ENCODE assay signal across 8 cellular contexts in the genomic region with DNA sequence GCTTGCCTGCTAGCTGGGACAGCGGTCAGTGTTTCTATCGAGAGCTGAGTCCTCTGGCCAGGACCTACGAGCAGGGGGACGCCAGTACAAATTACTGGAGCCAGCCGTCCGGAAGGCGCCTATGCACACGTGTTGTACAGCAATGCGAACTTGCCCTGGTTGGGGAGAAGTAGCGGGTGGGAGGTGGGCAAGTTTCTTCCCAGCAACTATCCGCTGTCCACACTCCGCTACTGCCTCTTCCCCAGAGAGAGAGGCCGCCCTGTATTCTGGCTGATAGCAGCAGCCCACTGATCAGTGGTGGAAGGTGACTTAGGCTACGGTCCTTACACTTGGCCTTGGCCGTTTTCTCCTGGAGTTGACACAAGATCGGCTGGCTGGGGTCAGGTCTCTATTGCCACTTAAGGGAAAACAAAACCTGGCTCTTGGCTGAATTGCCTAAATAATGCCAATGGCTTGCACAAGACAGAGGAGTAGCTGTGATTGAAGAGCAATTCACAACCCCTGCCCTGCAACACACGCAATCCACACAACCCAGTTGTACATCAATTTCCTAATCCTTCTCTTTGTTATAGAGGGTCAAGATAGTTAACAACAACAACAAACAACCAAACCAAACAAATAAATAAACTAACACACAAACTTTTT. TPM values are rescaled to one million over a fixed set of nuclear protein-coding genes. Genes with fewer than 3 reads are reported as not detected.
DNase-seq lines count a peak whose midpoint lies in the region; ATAC-seq and TF ChIP-seq lines count a peak whose summit lies in the region.

No MANE protein-coding gene starts in this region.

- H3K27ac ChIP-seq in substantia nigra (ENCODE audit: low read depth, low read length, poor library complexity, severe bottlenecking): peak overlapping the region; percentile 95

- H3K9me3 Mint-ChIP-seq in activated CD8-positive, alpha-beta memory T cell treated with anti-CD3 and anti-CD28 coated beads, Interleukin-2, amount 10 ng/mL, durations not matched to agents 7 days and 5 days (ENCODE audit: low read depth): no peaks in the 10 kb centered on the region
- H3K9me3 Mint-ChIP-seq in activated T-helper 2 cell treated with anti-CD3 and anti-CD28 coated beads, Interferon-gamma antibody, Interleukin-2, Interleukin-4, amounts not matched to agents 10 μg/mL and 5 μg/mL and 100 μg/mL, durations not matched to agents 14 hours and 24 hours and 36 hours: no peaks in the 10 kb centered on the region

- no peak for ATAC-seq in activated CD8-positive, alpha-beta memory T cell treated with anti-CD3 and anti-CD28 coated beads, Interleukin-2, amount 10 ng/mL, durations not matched to agents 7 days and 5 days

- peak overlapping the region; percentile 60 for H3K4me3 Mint-ChIP-seq in activated CD8-positive, alpha-beta memory T cell treated with anti-CD3 and anti-CD28 coated beads, Interleukin-2, amount 10 ng/mL, durations not matched to agents 7 days and 5 days
- peak overlapping the region; percentile 58 for H3K4me3 Mint-ChIP-seq in activated T-helper 2 cell treated with anti-CD3 and anti-CD28 coated beads, Interferon-gamma antibody, Interleukin-2, Interleukin-4, amounts not matched to agents 10 μg/mL and 5 μg/mL and 100 μg/mL, durations not matched to agents 14 hours and 24 hours and 36 hours (ENCODE audit: low read depth)

- TF ChIP-seq CTCF in GM10248 (IDR thresholded peaks at IDR 0.05; ENCODE audit: control extremely low read depth, extremely low read depth, low read depth, missing control alignments): no peak

- intact Hi-C loops in activated T-helper 2 cell treated with anti-CD3 and anti-CD28 coated beads, Interferon-gamma antibody, Interleukin-2, Interleukin-4, amounts not matched to agents 10 μg/mL and 5 μg/mL and 100 μg/mL, durations not matched to agents 14 hours and 24 hours and 36 hours (cut with micrococcal nuclease): no loop called here

- H3K4me1 Mint-ChIP-seq in activated CD8-positive, alpha-beta memory T cell treated with anti-CD3 and anti-CD28 coated beads, Interleukin-2, amount 10 ng/mL, durations not matched to agents 7 days and 5 days: peaks cover 5% of the 10 kb centered on the region
- peaks cover 8% of the 10 kb centered on the region for H3K4me1 Mint-ChIP-seq in activated T-helper 2 cell treated with anti-CD3 and anti-CD28 coated beads, Interferon-gamma antibody, Interleukin-2, Interleukin-4, amounts not matched to agents 10 μg/mL and 5 μg/mL and 100 μg/mL, durations not matched to agents 14 hours and 24 hours and 36 hours (ENCODE audit: low read depth)

- H3K36me3 Mint-ChIP-seq in activated CD8-positive, alpha-beta memory T cell treated with anti-CD3 and anti-CD28 coated beads, Interleukin-2, amount 10 ng/mL, durations not matched to agents 7 days and 5 days: peaks cover 3% of the 10 kb centered on the region
- H3K36me3 Mint-ChIP-seq in activated T-helper 2 cell treated with anti-CD3 and anti-CD28 coated beads, Interferon-gamma antibody, Interleukin-2, Interleukin-4, amounts not matched to agents 10 μg/mL and 5 μg/mL and 100 μg/mL, durations not matched to agents 14 hours and 24 hours and 36 hours (ENCODE audit: low read depth): no peaks in the 10 kb centered on the region

- DNase-seq in activated CD8-positive, alpha-beta memory T cell treated with anti-CD3 and anti-CD28 coated beads, Interleukin-2, amount 10 ng/mL, durations not matched to agents 7 days and 5 days: no peak
- no peak for DNase-seq in activated CD8-positive, alpha-beta memory T cell treated with anti-CD3 and anti-CD28 coated beads, Interleukin-2, amount 50 U/mL, for 4 hours
- no peak for DNase-seq in activated T-helper 2 cell treated with anti-CD3 and anti-CD28 coated beads, Interferon-gamma antibody, Interleukin-2, Interleukin-4, amounts not matched to agents 10 μg/mL and 5 μg/mL and 100 μg/mL, durations not matched to agents 14 hours and 24 hours and 36 hours (ENCODE audit: low spot score)
- DNase-seq in left kidney (ENCODE audit: low read depth, low spot score) (peak; percentile 65), substantia nigra (lab: John Stamatoyannopoulos, UW) (peak in 22 of 49 donors; percentile 37 to 82 (median 58)), HPDE6-E6E7 (ENCODE audit: extremely low spot score) (no peak), GM10248 (ENCODE audit: extremely low spot score) (no peak)
- no peak for DNase-seq in stimulated activated naive CD4-positive, alpha-beta T cell treated with Interleukin-2 at 50 U/mL for 16 hours (lab: John Stamatoyannopoulos, UW)

- H3K27ac Mint-ChIP-seq in activated CD8-positive, alpha-beta memory T cell treated with anti-CD3 and anti-CD28 coated beads, Interleukin-2, amount 10 ng/mL, durations not matched to agents 7 days and 5 days: no peak overlapping the region
- H3K27ac Mint-ChIP-seq in activated T-helper 2 cell treated with anti-CD3 and anti-CD28 coated beads, Interferon-gamma antibody, Interleukin-2, Interleukin-4, amounts not matched to agents 10 μg/mL and 5 μg/mL and 100 μg/mL, durations not matched to agents 14 hours and 24 hours and 36 hours: no peak overlapping the region

- CTCF ChIA-PET in activated CD8-positive, alpha-beta memory T cell treated with anti-CD3 and anti-CD28 coated beads, Interleukin-2, amount 10 ng/mL, durations not matched to agents 7 days and 5 days (lab: Charles Lee): interaction anchor here (1.1 to 3.9 kb wide), 25 partner anchors 11 to 1169 kb away, joined by 3 to 70 read pairs (median 7); a partner anchor contains a TSS
- CTCF ChIA-PET in GM10248 (lab: Yijun Ruan, JAX): interaction anchor here (1.0 to 5.9 kb wide), 24 partner anchors 10 to 1974 kb away, joined by 3 to 58 read pairs (median 5); a partner anchor contains a TSS

- POLR2A ChIA-PET in GM10248 (lab: Yijun Ruan, JAX): no interaction called here

- peaks cover 13% of the 10 kb centered on the region for H3K27me3 Mint-ChIP-seq in activated CD8-positive, alpha-beta memory T cell treated with anti-CD3 and anti-CD28 coated beads, Interleukin-2, amount 10 ng/mL, durations not matched to agents 7 days and 5 days
- H3K27me3 Mint-ChIP-seq in activated T-helper 2 cell treated with anti-CD3 and anti-CD28 coated beads, Interferon-gamma antibody, Interleukin-2, Interleukin-4, amounts not matched to agents 10 μg/mL and 5 μg/mL and 100 μg/mL, durations not matched to agents 14 hours and 24 hours and 36 hours (ENCODE audit: low read depth): peaks cover under 1% of the 10 kb centered on the region

RNA-seq across cellular contexts. Expression of a gene that starts 12.8 kb away (rescaled TPM):
- 1 to 10 TPM; 3.0 to 9.8 TPM for total RNA-seq in activated CD8-positive, alpha-beta memory T cell treated with anti-CD3 and anti-CD28 coated beads, Interleukin-2, amount 10 ng/mL, durations not matched to agents 7 days and 5 days
- 8.3 and 8.9 TPM in 2 replicates for total RNA-seq in activated T-helper 2 cell treated with anti-CD3 and anti-CD28 coated beads, Interferon-gamma antibody, Interleukin-2, Interleukin-4, amounts not matched to agents 10 μg/mL and 5 μg/mL and 100 μg/mL, durations not matched to agents 14 hours and 24 hours and 36 hours
